ENCODE assay signal across 22 cellular contexts in the genomic region with DNA sequence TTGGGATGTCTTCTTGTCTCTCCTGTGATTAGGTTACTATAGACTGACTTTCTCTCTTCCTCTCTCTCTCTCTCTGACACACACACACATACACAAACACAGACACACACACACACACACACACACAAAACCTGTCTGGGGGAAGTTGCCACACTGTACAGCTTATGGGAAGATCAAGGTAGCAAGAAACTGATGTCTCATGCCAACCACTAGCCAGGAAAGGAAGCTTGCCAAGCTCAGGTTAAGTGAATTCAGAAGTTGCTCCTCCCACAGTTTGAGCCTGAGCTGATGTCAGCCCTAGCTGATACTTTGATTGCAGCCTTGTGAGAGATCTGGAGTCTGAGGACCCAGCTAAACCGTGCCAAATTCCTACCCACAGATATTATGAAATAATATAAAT.
DNase-seq lines count a peak whose midpoint lies in the region; ATAC-seq and TF ChIP-seq lines count a peak whose summit lies in the region.
"Had no signal": no experiment of that assay in that cellular context is flagged by ENCODE, and none has a peak within 500 bp of the region (broad histone marks: within the 10 kb centered on the region; RNA-seq: fewer than 3 reads in every experiment).

No MANE protein-coding gene starts in this region.

- H3K27ac ChIP-seq in endodermal cell (ENCODE audit: low read depth, low read length), result no peak overlapping the region
- no peak overlapping the region for H3K27ac ChIP-seq in lower lobe of right lung
- H3K27ac ChIP-seq: heart right ventricle, left ventricle myocardium inferior, sigmoid colon, tibial artery had no signal

- intact Hi-C loops in lower lobe of right lung (cut with DNase I), result no loop called here

- WGBS in endodermal cell (ENCODE audit: insufficient coverage in 1 of 2, insufficient read length in 1 of 2), 2 experiments, result no CpG with 5 or more reads among the region's 1 CpG

- H3K9ac ChIP-seq in endodermal cell (ENCODE audit: extremely low read depth, low read length, poor library complexity, severe bottlenecking), result no peak overlapping the region

- H3K4me3 ChIP-seq in LNCaP clone FGC (ENCODE audit: low read depth, low read length) (no peak overlapping the region), endodermal cell (ENCODE audit: low read length) (no peak overlapping the region), lower lobe of right lung (no peak overlapping the region)
- H3K4me3 ChIP-seq: heart right ventricle, left ventricle myocardium inferior, sigmoid colon, tibial artery had no signal

- H3K4me3 Mint-ChIP-seq in endodermal cell (no peak overlapping the region), T-cell (no peak overlapping the region)
- H3K4me3 Mint-ChIP-seq: activated B cell treated with CpG ODN at 0.5 μM for 24 hours; activated naive CD8-positive, alpha-beta T cell; CD14-positive monocyte; stimulated activated naive CD8-positive, alpha-beta T cell treated with anti-CD3 and anti-CD28 coated beads, Interleukin-15, amount 100 ng/mL, for 72 hours had no signal

- H3K4me1 ChIP-seq in endodermal cell (ENCODE audit: control insufficient read depth, insufficient read depth, low read length) (no peaks in the 10 kb centered on the region), lower lobe of right lung (no peaks in the 10 kb centered on the region)
- H3K4me1 ChIP-seq: heart right ventricle, left ventricle myocardium inferior, sigmoid colon, tibial artery had no signal

- no peaks in the 10 kb centered on the region for H3K36me3 ChIP-seq in endodermal cell (ENCODE audit: control insufficient read depth, insufficient read depth, low read length)
- no peaks in the 10 kb centered on the region for H3K36me3 ChIP-seq in lower lobe of right lung
- H3K36me3 ChIP-seq: heart right ventricle, left ventricle myocardium inferior, sigmoid colon, tibial artery had no signal

- H3K27me3 Mint-ChIP-seq in endodermal cell (ENCODE audit: insufficient read depth) (no peaks in the 10 kb centered on the region), T-cell (no peaks in the 10 kb centered on the region)
- H3K27me3 Mint-ChIP-seq: activated B cell treated with CpG ODN at 0.5 μM for 24 hours; stimulated activated naive CD8-positive, alpha-beta T cell treated with anti-CD3 and anti-CD28 coated beads, Interleukin-15, amount 100 ng/mL, for 72 hours had no signal

- POLR2A ChIA-PET in T-cell (lab: Charles Lee), result no interaction called here

- CTCF ChIA-PET in T-cell (lab: Charles Lee), result interaction anchor here in 1 of 2 donors (0.5 to 0.6 kb wide), 2 partner anchors 728 to 757 kb away, joined by 3 read pairs; no protein-coding TSS in a partner anchor

- TF ChIP-seq CTCF in LNCaP clone FGC (IDR thresholded peaks at IDR 0.05; ENCODE audit: control insufficient read depth, extremely low read depth, insufficient read depth) (no peak), endodermal cell (conservative IDR thresholded peaks at IDR 0.05) (no peak), lower lobe of right lung (IDR thresholded peaks at IDR 0.05) (no peak)

- no peaks in the 10 kb centered on the region for H3K4me1 Mint-ChIP-seq in endodermal cell
- H3K4me1 Mint-ChIP-seq in T-cell, result no peaks in the 10 kb centered on the region
- H3K4me1 Mint-ChIP-seq: activated B cell treated with CpG ODN at 0.5 μM for 24 hours; CD14-positive monocyte; stimulated activated naive CD8-positive, alpha-beta T cell treated with anti-CD3 and anti-CD28 coated beads, Interleukin-15, amount 100 ng/mL, for 72 hours had no signal

- H3K9me3 Mint-ChIP-seq in endodermal cell, result no peaks in the 10 kb centered on the region
- H3K9me3 Mint-ChIP-seq in T-cell, result no peaks in the 10 kb centered on the region
- H3K9me3 Mint-ChIP-seq: activated B cell treated with CpG ODN at 0.5 μM for 24 hours; stimulated activated naive CD8-positive, alpha-beta T cell treated with anti-CD3 and anti-CD28 coated beads, Interleukin-15, amount 100 ng/mL, for 72 hours had no signal

- H3K36me3 Mint-ChIP-seq in endodermal cell (ENCODE audit: low read depth), result no peaks in the 10 kb centered on the region
- H3K36me3 Mint-ChIP-seq in T-cell, result no peaks in the 10 kb centered on the region
- H3K36me3 Mint-ChIP-seq: activated naive CD8-positive, alpha-beta T cell; CD14-positive monocyte had no signal

- peak; percentile 5 for DNase-seq in H4 (ENCODE audit: low spot score)
- peak; percentile 77 for DNase-seq in LNCaP clone FGC (ENCODE audit: low read depth)
- peak; percentile 65 for DNase-seq in endodermal cell
- no peak for DNase-seq in lower lobe of right lung
- DNase-seq in AG08395 (ENCODE audit: low spot score), result no peak
- DNase-seq in T-cell, result no peak
- DNase-seq: activated B cell treated with CpG ODN at 0.5 μM for 24 hours; activated CD4-positive, alpha-beta T cell treated with anti-CD3 and anti-CD28 coated beads, Interleukin-2, amount 50 U/mL, for 4 hours; aorta; heart right ventricle; left ventricle myocardium inferior; MV-4-11; NCI-H1930; NCI-H82; sigmoid colon; stimulated activated naive CD8-positive, alpha-beta T cell treated with anti-CD3 and anti-CD28 coated beads, Interleukin-15, amount 100 ng/mL, for 72 hours; SW 1271; tibial artery had no signal

- H3K27ac Mint-ChIP-seq in endodermal cell (no peak overlapping the region), T-cell (no peak overlapping the region)
- H3K27ac Mint-ChIP-seq: activated B cell treated with CpG ODN at 0.5 μM for 24 hours; activated naive CD8-positive, alpha-beta T cell; CD14-positive monocyte; stimulated activated naive CD8-positive, alpha-beta T cell treated with anti-CD3 and anti-CD28 coated beads, Interleukin-15, amount 100 ng/mL, for 72 hours had no signal

- H3K27me3 ChIP-seq in endodermal cell (ENCODE audit: control insufficient read depth, insufficient read depth, low read length, poor library complexity, severe bottlenecking), result no peaks in the 10 kb centered on the region
- H3K27me3 ChIP-seq in lower lobe of right lung (ENCODE audit: low read depth), result no peaks in the 10 kb centered on the region
- H3K27me3 ChIP-seq: heart right ventricle, sigmoid colon, tibial artery had no signal

- no peaks in the 10 kb centered on the region for H3K9me3 ChIP-seq in endodermal cell (ENCODE audit: control insufficient read depth, low read length)
- no peaks in the 10 kb centered on the region for H3K9me3 ChIP-seq in lower lobe of right lung
- H3K9me3 ChIP-seq: heart right ventricle, left ventricle myocardium inferior, sigmoid colon, tibial artery had no signal

- ATAC-seq in lower lobe of right lung, result peak; percentile 62 to 75
- ATAC-seq in T-cell (replicated peaks in 1 of 4), result no peak
- ATAC-seq in GM19035 (IDR thresholded peaks at IDR 0.05; ENCODE audit: unreplicated experiment), result no peak
- ATAC-seq: heart right ventricle, Right ventricle myocardium inferior had no signal

Comparison
In these comparisons a context has a peak if more than half of its experiments do, and no peak if none do; other contexts are left out.
1. DNase-seq: peak in H4 (single experiment), LNCaP clone FGC (single experiment) and endodermal cell (single experiment); none in lower lobe of right lung (single experiment), AG08395 (single experiment) and T-cell (0 of 34).
2. ATAC-seq: peak in lower lobe of right lung (2 of 2); none in T-cell (0 of 4) and GM19035 (single experiment).